In genomic region chr12:122837306-122838265, GRCh38 we compare ENCODE assay signal across 8 cellular contexts. TPM values are rescaled to one million over a fixed set of nuclear protein-coding genes. Genes with fewer than 3 reads are reported as not detected.
DNase-seq lines count a peak whose midpoint lies in the region; ATAC-seq and TF ChIP-seq lines count a peak whose summit lies in the region.

No MANE protein-coding gene starts in this region.

- WGBS in heart right ventricle, 2 donors, result 85 to 86% methylated on average over 22 of the region's 22 CpGs
- WGBS in transverse colon (ENCODE audit: low coverage in 1 of 2), 2 donors, result 62 to 81% methylated on average over 12 to 22 of the region's 22 CpGs

- no peaks in the 10 kb centered on the region for H3K27me3 Mint-ChIP-seq in T-helper 17 cell

- peak overlapping the region; percentile 94 for H3K27ac Mint-ChIP-seq in T-helper 17 cell

- in situ Hi-C loops in transverse colon (cut with MboI; ENCODE audit: low pct_ligation_motif_present in 1 of 4, low pct_unique_long_range_greater_than_20kb in 1 of 4, low sequenced_read_pairs in 3 of 4), result no loop called here

- TF ChIP-seq CTCF in left ventricle myocardium inferior (IDR thresholded peaks at IDR 0.05; ENCODE audit: borderline replicate concordance) (no peak), heart right ventricle (IDR thresholded peaks at IDR 0.05) (no peak), transverse colon (IDR thresholded peaks at IDR 0.05) (no peak)

- H3K4me1 ChIP-seq in left ventricle myocardium inferior (peaks cover 57% of the 10 kb centered on the region), heart right ventricle (peaks cover under 1 to 59% (median 30%) of the 10 kb centered on the region in 9 donors), transverse colon (peaks cover 0 to 52% (median 43%) of the 10 kb centered on the region in 4 donors)

- no peak for DNase-seq in left ventricle myocardium inferior
- no peak for DNase-seq in heart right ventricle
- no peak for DNase-seq in T-helper 17 cell
- DNase-seq in transverse colon, result peak; percentile 35
- no peak for DNase-seq in activated CD4-positive, alpha-beta T cell treated with anti-CD3 and anti-CD28 coated beads for 48 hours
- DNase-seq in epidermal melanocyte (ENCODE audit: insufficient read length, low spot score), result no peak

- intact Hi-C loops in left ventricle myocardium inferior (cut with micrococcal nuclease), result no loop called here
- intact Hi-C loops in heart right ventricle (cut with DNase I), result no loop called here
- intact Hi-C loops in transverse colon (cut with DNase I; ENCODE audit: low total_unique reads), result no loop called here

- H3K27ac ChIP-seq in left ventricle myocardium inferior (replicated peaks) (no peak overlapping the region), heart right ventricle (peak overlapping the region in 2 of 10 donors; percentile 26 to 42), layer of hippocampus (ENCODE audit: low read depth, low read length) (peak overlapping the region; percentile 99), transverse colon (peak overlapping the region; percentile 88 to 94 (median 93))

- H3K36me3 Mint-ChIP-seq in T-helper 17 cell (ENCODE audit: low read depth), result no peaks in the 10 kb centered on the region

- H3K9me3 ChIP-seq in left ventricle myocardium inferior (replicated peaks) (no peaks in the 10 kb centered on the region), heart right ventricle (peaks cover 0 to 4% (median 0%) of the 10 kb centered on the region in 11 donors), T-helper 17 cell (ENCODE audit: control insufficient read depth, low read length, poor library complexity, severe bottlenecking) (no peaks in the 10 kb centered on the region), transverse colon (no peaks in the 10 kb centered on the region)

- no peaks in the 10 kb centered on the region for H3K36me3 ChIP-seq in left ventricle myocardium inferior
- H3K36me3 ChIP-seq in heart right ventricle, result no peaks in the 10 kb centered on the region
- H3K36me3 ChIP-seq in transverse colon, result no peaks in the 10 kb centered on the region

- peak overlapping the region; percentile 83 for H3K4me3 ChIP-seq in left ventricle myocardium inferior
- no peak overlapping the region for H3K4me3 ChIP-seq in heart right ventricle
- peak overlapping the region in 1 of 4 donors; percentile 4 for H3K4me3 ChIP-seq in transverse colon

- peaks cover 48% of the 10 kb centered on the region for H3K4me1 Mint-ChIP-seq in T-helper 17 cell

- peak; percentile 36 for TF ChIP-seq POLR2A in transverse colon (IDR thresholded peaks at IDR 0.05)

- H3K27me3 ChIP-seq in left ventricle myocardium inferior (ENCODE audit: low read depth), result no peaks in the 10 kb centered on the region
- H3K27me3 ChIP-seq in heart right ventricle, result peaks cover 0 to 17% (median 0%) of the 10 kb centered on the region in 7 donors
- no peaks in the 10 kb centered on the region for H3K27me3 ChIP-seq in layer of hippocampus (ENCODE audit: control insufficient read depth, insufficient read depth, low read length)
- H3K27me3 ChIP-seq in transverse colon, result no peaks in the 10 kb centered on the region

- no peak for TF ChIP-seq EP300 in transverse colon (IDR thresholded peaks at IDR 0.05; ENCODE audit: low read depth)

- H3K4me3 Mint-ChIP-seq in T-helper 17 cell, result peak overlapping the region; percentile 96

- ATAC-seq in heart right ventricle (no peak), T-helper 17 cell (no peak), GM19452 (IDR thresholded peaks at IDR 0.05; ENCODE audit: unreplicated experiment) (no peak)

RNA-seq across cellular contexts. Expression of gene HIP1R, which starts 2.3 kb away (rescaled TPM):
- total RNA-seq in left ventricle myocardium inferior (11.2 TPM), heart right ventricle (10 to 100 TPM; 13.7 to 26.4 (median 17.5) TPM), T-helper 17 cell (10 to 100 TPM; 61.5 to 67.4 TPM), transverse colon (100 to 1,000 TPM in 2 of 4 donors, 10 to 100 TPM in 2; 72.4 to 459 (median 146) TPM)
- polyA plus RNA-seq in heart right ventricle, result 10 to 100 TPM; 25.9 to 37.7 TPM

RNA-seq across cellular contexts. Expression of gene VPS37B, which starts 58.3 kb away (rescaled TPM):
- 13.3 TPM for total RNA-seq in left ventricle myocardium inferior
- total RNA-seq in heart right ventricle, result 10 to 100 TPM; 17.6 to 33.2 (median 19.8) TPM
- 10 to 100 TPM; 16.4 to 26.7 TPM for polyA plus RNA-seq in heart right ventricle
- total RNA-seq in T-helper 17 cell, result 10 to 100 TPM; 82.2 to 90.5 TPM
- 100 to 1,000 TPM in 2 of 4 donors, 10 to 100 TPM in 2; 46.6 to 126 (median 104) TPM for total RNA-seq in transverse colon
